In the genomic region with DNA sequence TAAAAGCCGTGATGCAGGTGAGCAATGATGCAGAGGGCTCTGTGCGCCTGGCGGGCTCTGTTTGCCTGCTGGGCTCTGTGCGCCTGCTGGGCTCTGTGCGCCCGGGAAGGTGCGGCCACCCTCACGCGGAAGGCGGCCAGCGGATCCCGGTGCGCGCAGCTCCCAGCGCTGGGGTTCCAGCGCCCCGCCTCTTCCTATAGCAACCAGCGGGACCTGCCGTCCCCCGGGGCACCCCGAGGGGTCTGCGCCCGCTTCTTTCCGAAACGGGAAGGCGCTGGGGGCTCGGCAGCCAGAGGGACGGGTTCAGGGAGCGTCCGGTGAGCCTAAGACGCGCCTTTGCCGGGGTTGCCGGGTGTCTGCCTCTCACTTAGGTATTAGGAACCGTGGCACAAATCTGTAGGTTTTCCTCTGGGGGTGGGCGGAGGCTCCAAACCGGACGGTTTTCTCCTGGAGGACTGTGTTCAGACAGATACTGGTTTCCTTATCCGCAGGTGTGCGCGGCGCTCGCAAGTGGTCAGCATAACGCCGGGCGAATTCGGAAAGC, we compare ENCODE assay signal across 8 cellular contexts. TPM values are rescaled to one million over a fixed set of nuclear protein-coding genes. Genes with fewer than 3 reads are reported as not detected.
DNase-seq lines count a peak whose midpoint lies in the region; ATAC-seq and TF ChIP-seq lines count a peak whose summit lies in the region.

No MANE protein-coding gene starts in this region.

- peak overlapping the region; percentile 73 to 76 (median 75) for H3K4me3 Mint-ChIP-seq in T-cell

- TF ChIP-seq CTCF in GM12875 (IDR thresholded peaks at IDR 0.05; ENCODE audit: borderline replicate concordance, insufficient read depth, low read depth, low read length) (no peak), esophagus squamous epithelium (IDR thresholded peaks at IDR 0.05) (no peak), neural cell (IDR thresholded peaks at IDR 0.05; ENCODE audit: poor library complexity, severe bottlenecking) (no peak)

- H3K4me1 Mint-ChIP-seq in T-cell: peaks cover 15 to 20% (median 15%) of the 10 kb centered on the region in 3 donors

- H3K36me3 Mint-ChIP-seq in T-cell: peaks cover 28% of the 10 kb centered on the region

- no peaks in the 10 kb centered on the region for H3K79me2 ChIP-seq in neural cell (replicated peaks; ENCODE audit: insufficient read depth, low read length)

- H2AFZ ChIP-seq in neural cell (ENCODE audit: low read depth, low read length): no peak overlapping the region

- H3K27ac Mint-ChIP-seq in T-cell: no peak overlapping the region

- CTCF ChIA-PET in T-cell (lab: Charles Lee): no interaction called here

- peaks cover 0 to 3% of the 10 kb centered on the region in 2 donors for H3K27me3 Mint-ChIP-seq in T-cell

- no peaks in the 10 kb centered on the region for H3K9me3 ChIP-seq in esophagus squamous epithelium
- H3K9me3 ChIP-seq in neural cell (ENCODE audit: low read length): no peaks in the 10 kb centered on the region

- H3K27me3 ChIP-seq in esophagus squamous epithelium: peaks cover 0 to 30% (median 0%) of the 10 kb centered on the region in 4 donors
- peaks cover 16% of the 10 kb centered on the region for H3K27me3 ChIP-seq in neural cell (ENCODE audit: insufficient read depth, low read depth, low read length)

- intact Hi-C loops in esophagus squamous epithelium (cut with DNase I): no loop called here

- H3K4me1 ChIP-seq in esophagus squamous epithelium: peaks cover 7 to 37% (median 13%) of the 10 kb centered on the region in 3 donors

- H3K9ac ChIP-seq in neural cell (ENCODE audit: low read length): peak overlapping the region; percentile 1

- H3K9me3 Mint-ChIP-seq in T-cell: no peaks in the 10 kb centered on the region

- H3F3A ChIP-seq in neural cell (ENCODE audit: insufficient read depth, low read length, poor library complexity, severe bottlenecking): no peaks in the 10 kb centered on the region

- no peak for TF ChIP-seq POLR2A in esophagus squamous epithelium (IDR thresholded peaks at IDR 0.05)

- POLR2A ChIA-PET in T-cell (lab: Charles Lee): no interaction called here

- DNase-seq in A172 (ENCODE audit: low spot score) (peak; percentile 3), T-cell (peak in 1 of 34 experiments; percentile 17), esophagus squamous epithelium (lab: John Stamatoyannopoulos, UW) (no peak), occipital lobe (lab: John Stamatoyannopoulos, UW) (no peak)

- H3K36me3 ChIP-seq in esophagus squamous epithelium (peaks cover 3 to 27% (median 6%) of the 10 kb centered on the region in 3 donors), neural cell (ENCODE audit: insufficient read depth, low read length) (no peaks in the 10 kb centered on the region)

- TF ChIP-seq RAD21 in neural cell (conservative IDR thresholded peaks at IDR 0.05): no peak

- ATAC-seq in T-cell (replicated peaks in 1 of 4) (peak in 3 of 4 experiments; percentile 49 to 53 (median 52)), GM18870 (IDR thresholded peaks at IDR 0.05; ENCODE audit: unreplicated experiment) (no peak), HG03108 (IDR thresholded peaks at IDR 0.05; ENCODE audit: unreplicated experiment) (no peak)

- WGBS in esophagus squamous epithelium, 2 donors: no CpG with 5 or more reads among the region's 47 CpGs

- H3K9me2 ChIP-seq in neural cell (ENCODE audit: insufficient read depth, low read length): no peaks in the 10 kb centered on the region

- no peaks in the 10 kb centered on the region for H4K20me1 ChIP-seq in neural cell (ENCODE audit: insufficient read depth)

- no peak for TF ChIP-seq EP300 in neural cell (conservative IDR thresholded peaks at IDR 0.05; ENCODE audit: poor library complexity, severe bottlenecking)

- H3K27ac ChIP-seq in esophagus squamous epithelium: peak overlapping the region in 1 of 4 donors; percentile 3
- H3K27ac ChIP-seq in neural cell (ENCODE audit: low read length): no peak overlapping the region

- H3K4me3 ChIP-seq in GM12875 (ENCODE audit: low read depth, low read length): peak overlapping the region; percentile 53
- H3K4me3 ChIP-seq in esophagus squamous epithelium: peak overlapping the region; percentile 37 to 67 (median 48)
- peak overlapping the region; percentile 61 for H3K4me3 ChIP-seq in neural cell (ENCODE audit: low read length)

- no peak overlapping the region for H3K4me2 ChIP-seq in neural cell (ENCODE audit: low read length)

TF ChIP-seq in neural cell, 6 proteins besides CTCF, POLR2A, EP300 and RAD21:
- no peak for TF ChIP-seq MXI1 (conservative IDR thresholded peaks at IDR 0.05; ENCODE audit: poor library complexity, severe bottlenecking)
- TF ChIP-seq EZH2 (IDR thresholded peaks at IDR 0.05; ENCODE audit: borderline replicate concordance, insufficient read depth, low read length, poor library complexity, severe bottlenecking): no peak
- TF ChIP-seq, protein P1, sequence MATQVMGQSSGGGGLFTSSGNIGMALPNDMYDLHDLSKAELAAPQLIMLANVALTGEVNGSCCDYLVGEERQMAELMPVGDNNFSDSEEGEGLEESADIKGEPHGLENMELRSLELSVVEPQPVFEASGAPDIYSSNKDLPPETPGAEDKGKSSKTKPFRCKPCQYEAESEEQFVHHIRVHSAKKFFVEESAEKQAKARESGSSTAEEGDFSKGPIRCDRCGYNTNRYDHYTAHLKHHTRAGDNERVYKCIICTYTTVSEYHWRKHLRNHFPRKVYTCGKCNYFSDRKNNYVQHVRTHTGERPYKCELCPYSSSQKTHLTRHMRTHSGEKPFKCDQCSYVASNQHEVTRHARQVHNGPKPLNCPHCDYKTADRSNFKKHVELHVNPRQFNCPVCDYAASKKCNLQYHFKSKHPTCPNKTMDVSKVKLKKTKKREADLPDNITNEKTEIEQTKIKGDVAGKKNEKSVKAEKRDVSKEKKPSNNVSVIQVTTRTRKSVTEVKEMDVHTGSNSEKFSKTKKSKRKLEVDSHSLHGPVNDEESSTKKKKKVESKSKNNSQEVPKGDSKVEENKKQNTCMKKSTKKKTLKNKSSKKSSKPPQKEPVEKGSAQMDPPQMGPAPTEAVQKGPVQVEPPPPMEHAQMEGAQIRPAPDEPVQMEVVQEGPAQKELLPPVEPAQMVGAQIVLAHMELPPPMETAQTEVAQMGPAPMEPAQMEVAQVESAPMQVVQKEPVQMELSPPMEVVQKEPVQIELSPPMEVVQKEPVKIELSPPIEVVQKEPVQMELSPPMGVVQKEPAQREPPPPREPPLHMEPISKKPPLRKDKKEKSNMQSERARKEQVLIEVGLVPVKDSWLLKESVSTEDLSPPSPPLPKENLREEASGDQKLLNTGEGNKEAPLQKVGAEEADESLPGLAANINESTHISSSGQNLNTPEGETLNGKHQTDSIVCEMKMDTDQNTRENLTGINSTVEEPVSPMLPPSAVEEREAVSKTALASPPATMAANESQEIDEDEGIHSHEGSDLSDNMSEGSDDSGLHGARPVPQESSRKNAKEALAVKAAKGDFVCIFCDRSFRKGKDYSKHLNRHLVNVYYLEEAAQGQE (IDR thresholded peaks at IDR 0.05; ENCODE audit: borderline replicate concordance): no peak
- TF ChIP-seq POLR2AphosphoS5 (IDR thresholded peaks at IDR 0.05): no peak
- no peak for TF ChIP-seq SMC3 (conservative IDR thresholded peaks at IDR 0.05; ENCODE audit: poor library complexity)
- TF ChIP-seq TAF1 (IDR thresholded peaks at IDR 0.05; ENCODE audit: low read depth): no peak

RNA-seq across cellular contexts. Expression of a gene that starts 31.8 kb away (rescaled TPM):
- 118 and 130 TPM in 2 replicates for total RNA-seq in A172 (2014; rRNA removed; shearing (Covaris generic))
- total RNA-seq in T-cell (100 to 1,000 TPM; 145 to 258 (median 205) TPM), esophagus squamous epithelium (100 to 1,000 TPM in 2 of 4 donors, 10 to 100 TPM in 2; 72.3 to 125 (median 101) TPM), occipital lobe (215 TPM)
- 313 and 343 TPM in 2 replicates for polyA plus RNA-seq in neural cell
- 263 and 269 TPM in 2 replicates for polyA minus RNA-seq in neural cell

Comparison
In these comparisons a context has a peak if more than half of its experiments do, and no peak if none do; other contexts are left out.
1. ATAC-seq: peak in T-cell (3 of 4); none in GM18870 (single experiment) and HG03108 (single experiment).
2. Peak in every context shown above with its lines, with median percentiles within 50 percentile points of each other: H3K4me3 ChIP-seq.